Comparison of ENCODE assay signal across 8 cellular contexts in the genomic region with DNA sequence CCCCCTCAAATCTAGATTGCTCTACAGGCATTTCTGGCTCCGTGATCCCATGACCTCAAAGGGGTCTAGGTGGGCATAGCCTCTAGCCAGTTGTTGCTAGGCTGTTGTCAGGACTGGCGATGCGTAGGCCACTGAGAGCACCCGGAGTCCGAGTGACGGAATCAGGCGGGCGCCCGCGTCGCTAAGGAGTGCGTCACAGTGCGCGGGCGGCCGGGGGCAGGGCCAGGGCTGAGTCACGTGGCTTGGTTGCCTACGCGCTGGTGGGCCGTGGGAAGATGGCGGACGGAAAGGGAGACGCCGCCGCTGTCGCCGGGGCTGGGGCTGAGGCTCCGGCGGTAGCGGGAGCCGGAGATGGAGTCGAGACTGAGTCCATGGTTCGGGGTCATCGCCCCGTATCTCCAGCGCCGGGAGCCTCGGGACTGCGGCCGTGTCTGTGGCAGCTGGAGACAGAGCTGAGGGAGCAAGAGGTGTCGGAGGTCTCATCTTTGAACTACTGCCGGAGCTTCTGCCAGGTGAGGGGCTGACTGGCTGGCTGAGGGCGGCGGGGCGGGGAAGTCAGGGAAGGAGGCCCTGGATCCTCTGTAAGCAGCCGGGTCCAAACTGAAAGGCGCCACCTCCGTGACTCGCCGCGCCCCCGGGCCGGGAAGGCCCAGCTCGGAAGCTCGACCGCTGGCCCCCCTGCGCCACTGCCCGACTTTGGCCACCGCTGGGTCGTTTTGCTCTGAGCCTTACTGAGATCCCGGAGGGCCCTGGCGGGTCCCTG. TPM values are rescaled to one million over a fixed set of nuclear protein-coding genes. Genes with fewer than 3 reads are reported as not detected.
DNase-seq lines count a peak whose midpoint lies in the region; ATAC-seq, FAIRE-seq and TF ChIP-seq lines count a peak whose summit lies in the region.

A gene with protein sequence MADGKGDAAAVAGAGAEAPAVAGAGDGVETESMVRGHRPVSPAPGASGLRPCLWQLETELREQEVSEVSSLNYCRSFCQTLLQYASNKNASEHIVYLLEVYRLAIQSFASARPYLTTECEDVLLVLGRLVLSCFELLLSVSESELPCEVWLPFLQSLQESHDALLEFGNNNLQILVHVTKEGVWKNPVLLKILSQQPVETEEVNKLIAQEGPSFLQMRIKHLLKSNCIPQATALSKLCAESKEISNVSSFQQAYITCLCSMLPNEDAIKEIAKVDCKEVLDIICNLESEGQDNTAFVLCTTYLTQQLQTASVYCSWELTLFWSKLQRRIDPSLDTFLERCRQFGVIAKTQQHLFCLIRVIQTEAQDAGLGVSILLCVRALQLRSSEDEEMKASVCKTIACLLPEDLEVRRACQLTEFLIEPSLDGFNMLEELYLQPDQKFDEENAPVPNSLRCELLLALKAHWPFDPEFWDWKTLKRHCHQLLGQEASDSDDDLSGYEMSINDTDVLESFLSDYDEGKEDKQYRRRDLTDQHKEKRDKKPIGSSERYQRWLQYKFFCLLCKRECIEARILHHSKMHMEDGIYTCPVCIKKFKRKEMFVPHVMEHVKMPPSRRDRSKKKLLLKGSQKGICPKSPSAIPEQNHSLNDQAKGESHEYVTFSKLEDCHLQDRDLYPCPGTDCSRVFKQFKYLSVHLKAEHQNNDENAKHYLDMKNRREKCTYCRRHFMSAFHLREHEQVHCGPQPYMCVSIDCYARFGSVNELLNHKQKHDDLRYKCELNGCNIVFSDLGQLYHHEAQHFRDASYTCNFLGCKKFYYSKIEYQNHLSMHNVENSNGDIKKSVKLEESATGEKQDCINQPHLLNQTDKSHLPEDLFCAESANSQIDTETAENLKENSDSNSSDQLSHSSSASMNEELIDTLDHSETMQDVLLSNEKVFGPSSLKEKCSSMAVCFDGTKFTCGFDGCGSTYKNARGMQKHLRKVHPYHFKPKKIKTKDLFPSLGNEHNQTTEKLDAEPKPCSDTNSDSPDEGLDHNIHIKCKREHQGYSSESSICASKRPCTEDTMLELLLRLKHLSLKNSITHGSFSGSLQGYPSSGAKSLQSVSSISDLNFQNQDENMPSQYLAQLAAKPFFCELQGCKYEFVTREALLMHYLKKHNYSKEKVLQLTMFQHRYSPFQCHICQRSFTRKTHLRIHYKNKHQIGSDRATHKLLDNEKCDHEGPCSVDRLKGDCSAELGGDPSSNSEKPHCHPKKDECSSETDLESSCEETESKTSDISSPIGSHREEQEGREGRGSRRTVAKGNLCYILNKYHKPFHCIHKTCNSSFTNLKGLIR (N-terminal part only) (plus strand): TSS at position 263 of the 763 bp plus-strand sequence. CDS start 13 bp downstream, at position 276.

- H3K9me3 ChIP-seq in adrenal gland (replicated peaks in 1 of 3) (no peaks in the 10 kb centered on the region), upper lobe of left lung (no peaks in the 10 kb centered on the region)

- peak; percentile 91 for ATAC-seq in HG02870 (IDR thresholded peaks at IDR 0.05; ENCODE audit: unreplicated experiment)
- peak; percentile 100 for ATAC-seq in left cardiac atrium
- ATAC-seq in upper lobe of left lung (ENCODE audit: low FRiP score in 2 of 2), result peak; percentile 99 to 100

- H3K4me1 ChIP-seq in adrenal gland (replicated peaks in 1 of 2) (peaks cover 31 to 38% of the 10 kb centered on the region in 2 donors), upper lobe of left lung (peaks cover 26 to 39% (median 29%) of the 10 kb centered on the region in 4 donors)

- 0 to 1% (median 0%) methylated on average over 37 to 62 of the region's 62 CpGs for WGBS in adrenal gland, 4 donors
- WGBS in upper lobe of left lung, 2 donors, result 0 to 1% methylated on average over 1 to 41 of the region's 62 CpGs

- FAIRE-seq in GM12891 (lab: Jason Lieb, UNC), result peak; percentile 100

- no peaks in the 10 kb centered on the region for H3K27me3 ChIP-seq in adrenal gland
- no peaks in the 10 kb centered on the region for H3K27me3 ChIP-seq in upper lobe of left lung

- TF ChIP-seq CTCF in adrenal gland (IDR thresholded peaks at IDR 0.05), result peak in 1 of 6 experiments; percentile 10
- peak in 2 of 6 experiments; percentile 28 to 42 for TF ChIP-seq CTCF in upper lobe of left lung (IDR thresholded peaks at IDR 0.05)

- peak within 1 kb of the TSS; percentile 94 to 99 (median 98) for H3K27ac ChIP-seq in adrenal gland
- peak within 1 kb of the TSS; percentile 91 to 98 (median 94) for H3K27ac ChIP-seq in upper lobe of left lung

- DNase-seq in GM12891 (ENCODE audit: insufficient read length, low spot score), result peak; percentile 82
- DNase-seq in NCI-H1694 (lab: John Stamatoyannopoulos, UW), result peak; percentile 86
- DNase-seq in adrenal gland, result peak; percentile 94 to 98 (median 96)
- peak; percentile 96 for DNase-seq in left cardiac atrium
- peak; percentile 99 for DNase-seq in posterior vena cava (ENCODE audit: low spot score)
- DNase-seq in upper lobe of left lung, result peak; percentile 95 to 99

- H3K4me3 ChIP-seq in adrenal gland, result peak within 1 kb of the TSS; percentile 47 to 99 (median 93)
- peak within 1 kb of the TSS; percentile 57 to 93 (median 74) for H3K4me3 ChIP-seq in upper lobe of left lung

- peak in 1 of 4 donors; percentile 57 for TF ChIP-seq EP300 in upper lobe of left lung (IDR thresholded peaks at IDR 0.05)

- TF ChIP-seq POLR2A in GM12891 (IDR thresholded peaks at IDR 0.05; ENCODE audit: low read depth, low read length), result peak; percentile 93
- TF ChIP-seq POLR2A in adrenal gland (IDR thresholded peaks at IDR 0.05), result peak; percentile 85 to 93
- peak; percentile 52 to 96 (median 96) for TF ChIP-seq POLR2A in upper lobe of left lung (IDR thresholded peaks at IDR 0.05)

- intact Hi-C loops in T-helper 1 cell treated with Interleukin-12 subunit alpha and Interleukin-12 subunit beta and Interleukin-4 antibody, amounts not matched to agents 30 ng/mL and 1 ng/mL, for 36 hours (cut with micrococcal nuclease), result loop anchor here (1.0 to 5.0 kb wide), 8 partner anchors 8 to 530 kb away; a partner anchor contains a TSS
- intact Hi-C loops in adrenal gland (cut with DNase I), result loop anchor here in 1 of 2 donors (10.0 kb wide), 1 partner anchor 93 kb away; a partner anchor contains a TSS
- intact Hi-C loops in left cardiac atrium (cut with DNase I), result no loop called here
- intact Hi-C loops in posterior vena cava (cut with DNase I), result loop anchor here in 1 of 2 donors (5.0 kb wide), 1 partner anchor 156 kb away; a partner anchor contains a TSS

- H3K36me3 ChIP-seq in adrenal gland (replicated peaks in 1 of 2) (no peaks in the 10 kb centered on the region), upper lobe of left lung (no peaks in the 10 kb centered on the region)

TF ChIP-seq in GM12891, 5 proteins besides CTCF, POLR2A, EP300 and RAD21:
- TF ChIP-seq TAF1 (IDR thresholded peaks at IDR 0.05; ENCODE audit: low read depth, low read length) (peak; percentile 94), POU2F2 (IDR thresholded peaks at IDR 0.05; ENCODE audit: low read depth, low read length) (peak; percentile 78), POLR2AphosphoS5 (IDR thresholded peaks at IDR 0.05; ENCODE audit: low read depth, low read length) (peak; percentile 87), PAX5 (IDR thresholded peaks at IDR 0.05; ENCODE audit: insufficient read depth, low read length, severe bottlenecking) (peak; percentile 3), SPI1 (IDR thresholded peaks at IDR 0.05; ENCODE audit: low read depth, low read length) (no peak)

RNA-seq across cellular contexts. Expression of the gene that starts here (rescaled TPM):
- polyA plus RNA-seq in GM12891 (2012; ENCODE audit: low read depth, missing spikeins), result 8.1 TPM
- total RNA-seq in T-helper 1 cell treated with Interleukin-12 subunit alpha and Interleukin-12 subunit beta and Interleukin-4 antibody, amounts not matched to agents 30 ng/mL and 1 ng/mL, for 36 hours, result 20.3 and 21.5 TPM in 2 replicates
- total RNA-seq in adrenal gland (10 to 100 TPM in 6 of 8 donors, 1 to 10 TPM in 2; 5.3 to 18.8 (median 11.7) TPM), left cardiac atrium (10 to 100 TPM; 11.7 to 13.9 TPM), posterior vena cava (10 to 100 TPM; 14.4 to 18.1 TPM), upper lobe of left lung (10 to 100 TPM in 4 of 6 donors, 1 to 10 TPM in 2; 8.9 to 22.3 (median 11.0) TPM)
- polyA plus RNA-seq in adrenal gland, result 1 to 10 TPM; 3.7 to 9.6 (median 4.3) TPM

Comparison
In these comparisons a context has a peak if more than half of its experiments do, and no peak if none do; other contexts are left out.
1. Peak in every context shown above with its lines: DNase-seq, ATAC-seq, H3K4me3 ChIP-seq and H3K27ac ChIP-seq.